Comparison of ENCODE assay signal across 8 cellular contexts in genomic region chr1:227728059-227728891, GRCh38. TPM values are rescaled to one million over a fixed set of nuclear protein-coding genes. Genes with fewer than 3 reads are reported as not detected.
DNase-seq lines count a peak whose midpoint lies in the region; ATAC-seq and TF ChIP-seq lines count a peak whose summit lies in the region.

No MANE protein-coding gene starts in this region.

- peaks cover 38% of the 10 kb centered on the region for H3K27me3 Mint-ChIP-seq in dendritic cell treated with granulocyte-macrophage colony-stimulating factor and Interleukin-4, amounts not matched to agents 40 ng/mL and 50 ng/mL, for 4 days

- TF ChIP-seq CTCF in lower leg skin (IDR thresholded peaks at IDR 0.05) = no peak

- WGBS in lower leg skin, 2 donors = 0 to 2% methylated on average over 21 to 22 of the region's 51 CpGs

- peak; percentile 42 for ATAC-seq in HG02571 (IDR thresholded peaks at IDR 0.05; ENCODE audit: unreplicated experiment)

- H3K4me1 Mint-ChIP-seq in dendritic cell treated with granulocyte-macrophage colony-stimulating factor and Interleukin-4, amounts not matched to agents 40 ng/mL and 50 ng/mL, for 4 days (ENCODE audit: low read depth) = peaks cover 32% of the 10 kb centered on the region

- H3K4me3 Mint-ChIP-seq in dendritic cell treated with granulocyte-macrophage colony-stimulating factor and Interleukin-4, amounts not matched to agents 40 ng/mL and 50 ng/mL, for 4 days = peak overlapping the region; percentile 76

- intact Hi-C loops in dendritic cell treated with granulocyte-macrophage colony-stimulating factor and Interleukin-4, amounts not matched to agents 40 ng/mL and 50 ng/mL, for 4 days (cut with micrococcal nuclease) = no loop called here
- intact Hi-C loops in lower leg skin (cut with DNase I; ENCODE audit: low total_unique reads) = no loop called here

- H3K9me3 Mint-ChIP-seq in dendritic cell treated with granulocyte-macrophage colony-stimulating factor and Interleukin-4, amounts not matched to agents 40 ng/mL and 50 ng/mL, for 4 days = peaks cover 13% of the 10 kb centered on the region

- DNase-seq in DMS79 treated with DMSO at 0.1 percent for 48 hours (lab: John Stamatoyannopoulos, UW) (peak; percentile 73), NCI-H226 (peak; percentile 35), lower leg skin (ENCODE audit: low spot score in 2 of 2) (peak in 1 of 2 donors; percentile 94), OCI-M1 (lab: John Stamatoyannopoulos, UW) (no peak)
- DNase-seq in activated CD4-positive, alpha-beta T cell treated with anti-CD3 and anti-CD28 coated beads for 4 hours = peak; percentile 70 to 75
- DNase-seq in stimulated activated CD4-positive, alpha-beta T cell treated with anti-CD3 and anti-CD28 coated beads, TNF-alpha, amount 100 ng/mL, for 4 hours (ENCODE audit: low read depth in 3 of 3) = peak; percentile 44 to 57 (median 55)

- H3K27ac Mint-ChIP-seq in dendritic cell treated with granulocyte-macrophage colony-stimulating factor and Interleukin-4, amounts not matched to agents 40 ng/mL and 50 ng/mL, for 4 days = peak overlapping the region; percentile 10

- peaks cover 24% of the 10 kb centered on the region for H3K36me3 Mint-ChIP-seq in dendritic cell treated with granulocyte-macrophage colony-stimulating factor and Interleukin-4, amounts not matched to agents 40 ng/mL and 50 ng/mL, for 4 days (ENCODE audit: low read depth)

- no peak for TF ChIP-seq POLR2A in lower leg skin (IDR thresholded peaks at IDR 0.05)

- H3K4me3 ChIP-seq in lower leg skin (ENCODE audit: low read depth, poor library complexity, severe bottlenecking) = peak overlapping the region; percentile 23

RNA-seq across cellular contexts. Expression of gene JMJD4, which starts 6.8 kb away (rescaled TPM):
- total RNA-seq in lower leg skin = 10 to 100 TPM; 11.8 to 22.9 (median 14.6) TPM

RNA-seq across cellular contexts. Expression of gene SNAP47, which starts 7.0 kb away (rescaled TPM):
- total RNA-seq in lower leg skin = 10 to 100 TPM; 25.2 to 41.9 (median 34.7) TPM
